Comparison of ENCODE assay signal across 6 cellular contexts in the genomic region with DNA sequence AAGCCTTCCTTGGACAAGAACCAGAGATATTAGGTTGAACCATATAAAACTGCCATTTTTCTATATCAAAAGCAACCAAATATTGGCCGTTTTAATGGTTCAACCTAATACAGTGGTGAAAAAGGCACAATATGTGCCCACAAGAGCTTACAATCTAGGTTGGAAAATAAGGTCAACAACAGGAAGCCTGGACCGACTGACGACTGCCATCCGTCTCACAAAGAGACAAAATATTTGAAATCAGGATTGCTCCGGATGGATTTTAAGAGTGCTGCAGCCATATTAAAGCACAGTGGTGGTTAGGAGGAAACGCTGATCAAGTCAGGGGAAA.
DNase-seq lines count a peak whose midpoint lies in the region; ATAC-seq lines count a peak whose summit lies in the region.

No MANE protein-coding gene starts in this region.

- peaks cover 39% of the 10 kb centered on the region for H3K27me3 Mint-ChIP-seq in stimulated activated naive CD8-positive, alpha-beta T cell treated with anti-CD3 and anti-CD28 coated beads, Interleukin-15, Interleukin-2, amounts not matched to agents 100 ng/mL and 50 ng/mL, for 24 hours
- H3K27me3 Mint-ChIP-seq in activated naive CD8-positive, alpha-beta T cell = peaks cover 11% of the 10 kb centered on the region

- no peaks in the 10 kb centered on the region for H3K9me3 Mint-ChIP-seq in stimulated activated naive CD8-positive, alpha-beta T cell treated with anti-CD3 and anti-CD28 coated beads, Interleukin-15, Interleukin-2, amounts not matched to agents 100 ng/mL and 50 ng/mL, for 24 hours
- H3K9me3 Mint-ChIP-seq in activated naive CD8-positive, alpha-beta T cell (ENCODE audit: low read depth) = no peaks in the 10 kb centered on the region

- peaks cover 21% of the 10 kb centered on the region for H3K4me1 Mint-ChIP-seq in stimulated activated naive CD8-positive, alpha-beta T cell treated with anti-CD3 and anti-CD28 coated beads, Interleukin-15, Interleukin-2, amounts not matched to agents 100 ng/mL and 50 ng/mL, for 24 hours (ENCODE audit: low read depth)
- peaks cover 20% of the 10 kb centered on the region for H3K4me1 Mint-ChIP-seq in activated naive CD8-positive, alpha-beta T cell (ENCODE audit: low read depth)

- ATAC-seq in stimulated activated naive CD8-positive, alpha-beta T cell treated with anti-CD3 and anti-CD28 coated beads, Interleukin-15, Interleukin-2, amounts not matched to agents 100 U/mL and 50 U/mL, for 24 hours = no peak
- ATAC-seq in GM19324 (IDR thresholded peaks at IDR 0.05; ENCODE audit: low FRiP score, unreplicated experiment) (no peak), HG02840 (IDR thresholded peaks at IDR 0.05; ENCODE audit: low FRiP score, unreplicated experiment) (no peak)

- no peaks in the 10 kb centered on the region for H3K36me3 Mint-ChIP-seq in stimulated activated naive CD8-positive, alpha-beta T cell treated with anti-CD3 and anti-CD28 coated beads, Interleukin-15, Interleukin-2, amounts not matched to agents 100 ng/mL and 50 ng/mL, for 24 hours (ENCODE audit: low read depth)
- H3K36me3 Mint-ChIP-seq in activated naive CD8-positive, alpha-beta T cell = no peaks in the 10 kb centered on the region

- H3K4me3 Mint-ChIP-seq in stimulated activated naive CD8-positive, alpha-beta T cell treated with anti-CD3 and anti-CD28 coated beads, Interleukin-15, Interleukin-2, amounts not matched to agents 100 ng/mL and 50 ng/mL, for 24 hours = peak overlapping the region; percentile 47
- peak overlapping the region; percentile 33 for H3K4me3 Mint-ChIP-seq in activated naive CD8-positive, alpha-beta T cell

- DNase-seq in stimulated activated naive CD8-positive, alpha-beta T cell treated with anti-CD3 and anti-CD28 coated beads, Interleukin-15, Interleukin-2, amounts not matched to agents 100 U/mL and 50 U/mL, for 24 hours = no peak
- DNase-seq in NCI-H774 (lab: John Stamatoyannopoulos, UW) = no peak

- peak overlapping the region; percentile 71 for H3K27ac Mint-ChIP-seq in stimulated activated naive CD8-positive, alpha-beta T cell treated with anti-CD3 and anti-CD28 coated beads, Interleukin-15, Interleukin-2, amounts not matched to agents 100 ng/mL and 50 ng/mL, for 24 hours
- H3K27ac Mint-ChIP-seq in activated naive CD8-positive, alpha-beta T cell = no peak overlapping the region
